ENCODE assay signal across 10 cellular contexts in the genomic region with DNA sequence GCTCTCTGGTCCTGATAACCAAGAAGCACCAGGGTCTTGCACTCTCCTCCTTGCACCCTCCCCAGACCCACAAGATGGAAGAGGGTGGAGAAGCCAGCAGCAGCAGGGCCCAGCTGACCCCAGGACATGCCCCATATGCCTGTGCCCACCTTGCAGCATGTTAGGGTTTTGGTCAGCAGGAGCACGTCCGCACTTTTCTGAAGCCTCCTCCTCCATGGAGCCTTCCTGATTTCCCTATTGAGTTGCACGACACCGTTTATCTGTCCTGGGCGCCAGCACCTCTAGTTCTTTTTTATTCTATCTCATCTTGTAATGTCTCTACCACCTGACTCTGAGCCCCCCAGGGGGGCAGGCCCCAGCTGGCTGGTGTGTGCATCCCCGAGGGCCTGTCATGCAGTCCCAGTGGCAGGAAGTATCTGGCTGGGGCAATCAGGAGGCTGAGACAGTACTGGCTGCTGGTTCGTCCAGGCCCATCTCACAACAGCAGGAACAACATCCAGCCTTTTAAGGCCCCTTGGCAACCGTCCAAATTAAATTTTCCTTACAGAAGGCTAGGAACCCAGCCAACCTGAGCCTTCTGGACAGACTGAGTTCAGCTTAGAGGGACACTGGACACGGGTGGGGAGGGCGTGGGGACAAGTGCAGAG. TPM values are rescaled to one million over a fixed set of nuclear protein-coding genes. Genes with fewer than 3 reads are reported as not detected.
DNase-seq lines count a peak whose midpoint lies in the region; ATAC-seq and TF ChIP-seq lines count a peak whose summit lies in the region.
"Had no signal": no experiment of that assay in that cellular context is flagged by ENCODE, and none has a peak within 500 bp of the region (broad histone marks: within the 10 kb centered on the region; RNA-seq: fewer than 3 reads in every experiment).

No MANE protein-coding gene starts in this region.

- no peaks in the 10 kb centered on the region for H3K36me3 ChIP-seq in fibroblast of lung (ENCODE audit: control insufficient read depth, insufficient read depth, low read length)
- no peaks in the 10 kb centered on the region for H3K36me3 ChIP-seq in parathyroid adenoma (ENCODE audit: control insufficient read depth, insufficient read depth, low read length)
- H3K36me3 ChIP-seq in ascending aorta: no peaks in the 10 kb centered on the region

- peak; percentile 85 for DNase-seq in DMS 273 treated with DMSO at 0.1 percent for 48 hours (lab: John Stamatoyannopoulos, UW)
- DNase-seq in NCI-H524 (lab: John Stamatoyannopoulos, UW): peak; percentile 70 to 87
- DNase-seq in fibroblast of lung (ENCODE audit: low read depth in 2 of 2): peak; percentile 80 to 90
- DNase-seq in activated T-cell treated with anti-CD3 and anti-CD28 coated beads for 4 hours: no peak
- no peak for DNase-seq in ascending aorta (ENCODE audit: low spot score in 2 of 2)
- no peak for DNase-seq in D341Med (ENCODE audit: low spot score)
- DNase-seq: immature natural killer cell; stimulated activated naive CD4-positive, alpha-beta T cell had no signal

- intact Hi-C loops in ascending aorta (cut with DNase I): no loop called here

- H3K4me1 ChIP-seq in fibroblast of lung (ENCODE audit: control insufficient read depth, extremely low read depth, insufficient read depth, low read length) (peaks cover 6% of the 10 kb centered on the region), parathyroid adenoma (peaks cover 59% of the 10 kb centered on the region), ascending aorta (peaks cover 2 to 10% of the 10 kb centered on the region in 2 donors)

- H3K9ac ChIP-seq in fibroblast of lung (ENCODE audit: insufficient read depth, low read length) (no peak overlapping the region), parathyroid adenoma (no peak overlapping the region)

- no peak for ATAC-seq in GM18873 (IDR thresholded peaks at IDR 0.05; ENCODE audit: low FRiP score, unreplicated experiment)

- H3K27me3 ChIP-seq in fibroblast of lung (ENCODE audit: control insufficient read depth, insufficient read depth, low read length) (no peaks in the 10 kb centered on the region), parathyroid adenoma (ENCODE audit: control insufficient read depth, insufficient read depth, low read length) (no peaks in the 10 kb centered on the region), ascending aorta (no peaks in the 10 kb centered on the region)

- H3K27ac ChIP-seq in fibroblast of lung (ENCODE audit: insufficient read depth, low read length) (no peak overlapping the region), parathyroid adenoma (peak overlapping the region; percentile 62), ascending aorta (no peak overlapping the region)

- H3K79me2 ChIP-seq in fibroblast of lung (ENCODE audit: control insufficient read depth, insufficient read depth, low read length): peaks cover 6% of the 10 kb centered on the region
- H3K79me2 ChIP-seq in parathyroid adenoma: peaks cover 22% of the 10 kb centered on the region

- H3K4me3 ChIP-seq in fibroblast of lung (replicated peaks in 1 of 4; ENCODE audit: control extremely low read depth in 1 of 4, insufficient read depth in 1 of 4, low read depth in 3 of 4, low read length in 4 of 4): no peak overlapping the region
- H3K4me3 ChIP-seq in parathyroid adenoma (ENCODE audit: low read depth, low read length): no peak overlapping the region
- no peak overlapping the region for H3K4me3 ChIP-seq in ascending aorta

- H2AFZ ChIP-seq in fibroblast of lung (ENCODE audit: low read length) (no peak overlapping the region), parathyroid adenoma (no peak overlapping the region)

- H3K4me2 ChIP-seq in fibroblast of lung (ENCODE audit: extremely low read depth, insufficient read depth, low read length) (no peak overlapping the region), parathyroid adenoma (ENCODE audit: low read length) (peak overlapping the region; percentile 46)

- H3K9me3 ChIP-seq in fibroblast of lung (ENCODE audit: control insufficient read depth, insufficient read depth, low read depth, low read length) (no peaks in the 10 kb centered on the region), parathyroid adenoma (ENCODE audit: control insufficient read depth, low read length) (no peaks in the 10 kb centered on the region), ascending aorta (no peaks in the 10 kb centered on the region)

- no peaks in the 10 kb centered on the region for H4K20me1 ChIP-seq in fibroblast of lung (ENCODE audit: control insufficient read depth, extremely low read depth, insufficient read depth, low read length)

- TF ChIP-seq CTCF in fibroblast of lung (conservative IDR thresholded peaks at IDR 0.05 in 1 of 2, IDR thresholded peaks at IDR 0.05 in 1 of 2; ENCODE audit: low read depth in 1 of 2, low read length in 2 of 2) (no peak), parathyroid adenoma (IDR thresholded peaks at IDR 0.05) (no peak), ascending aorta (IDR thresholded peaks at IDR 0.05) (no peak)

RNA-seq across cellular contexts. Expression of gene CCDC85C, which starts 39.6 kb away (rescaled TPM):
- 2.6 and 9.6 TPM in 2 replicates for total RNA-seq in fibroblast of lung
- 4.6 and 8.3 TPM in 2 replicates for polyA plus RNA-seq in fibroblast of lung
- polyA plus RNA-seq in fibroblast of lung (2012): 7.1 and 14.6 TPM in 2 replicates
- polyA minus RNA-seq in fibroblast of lung (ENCODE audit: low replicate concordance): 10.7 and 17.9 TPM in 2 replicates
- 0.64 TPM for total RNA-seq in ascending aorta

Comparison
In these comparisons a context has a peak if more than half of its experiments do, and no peak if none do; other contexts are left out.
1. DNase-seq: peak in DMS 273 treated with DMSO at 0.1 percent for 48 hours (single experiment), NCI-H524 (2 of 2) and fibroblast of lung (2 of 2); none in activated T-cell treated with anti-CD3 and anti-CD28 coated beads for 4 hours (single experiment), ascending aorta (0 of 2) and D341Med (single experiment).